In the genomic region with DNA sequence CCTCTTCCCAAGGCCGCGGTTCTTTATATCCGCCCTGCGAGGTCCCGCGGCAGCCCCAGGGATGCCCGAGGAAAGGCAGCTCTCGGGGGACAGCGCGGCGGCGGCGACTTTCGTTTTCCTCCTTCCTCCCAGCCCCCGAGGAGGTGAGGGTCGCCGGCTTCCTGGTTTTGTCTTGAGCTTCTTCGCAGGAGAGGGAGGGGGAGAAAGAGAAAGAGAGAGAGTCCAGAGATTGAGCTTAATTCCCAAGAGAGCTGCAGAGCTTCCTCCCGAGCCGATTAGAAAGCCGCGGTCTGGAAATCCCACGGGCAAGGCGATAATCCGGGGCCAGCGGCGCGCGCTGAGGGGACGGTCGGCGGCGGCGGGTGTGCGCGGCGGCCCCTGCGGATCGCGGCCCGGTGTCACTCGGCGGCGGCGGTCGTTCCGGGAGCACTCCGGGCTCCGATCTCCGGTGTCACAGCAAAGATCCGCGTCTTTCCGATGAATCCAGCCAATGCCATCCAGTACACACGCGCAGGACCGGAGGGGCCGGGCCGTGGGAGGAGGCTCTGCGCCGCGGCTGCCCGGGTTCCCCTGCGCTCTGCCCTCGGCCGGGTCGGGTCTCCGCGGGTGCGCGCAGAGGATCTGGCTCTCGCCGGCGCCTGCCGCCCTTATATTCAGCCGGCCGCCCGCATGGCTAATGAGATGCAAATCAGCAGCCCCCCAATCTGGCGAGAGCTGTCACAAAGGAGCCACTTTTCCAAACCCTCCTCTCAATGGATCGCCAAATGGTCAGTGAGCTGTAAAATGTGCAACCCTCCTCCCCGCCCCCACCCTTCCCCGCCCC, we compare ENCODE assay signal across 8 cellular contexts. TPM values are rescaled to one million over a fixed set of nuclear protein-coding genes. Genes with fewer than 3 reads are reported as not detected.
DNase-seq lines count a peak whose midpoint lies in the region; ATAC-seq and TF ChIP-seq lines count a peak whose summit lies in the region.

Gene DLL1, minus strand, starts transcription at position 773 of the 823 bp plus-strand sequence. CDS start 939 bp downstream, outside the sequence.

- no peak within 1 kb of the TSS for H3K27ac ChIP-seq in thymus (ENCODE audit: low read depth)

- peaks cover 81% of the 10 kb centered on the region for H3K27me3 ChIP-seq in thymus (ENCODE audit: control insufficient read depth, insufficient read depth)

- no peaks in the 10 kb centered on the region for H3K9me3 Mint-ChIP-seq in activated CD4-positive, alpha-beta T cell treated with anti-CD3 and anti-CD28 coated beads, Interleukin-2, amount 10 ng/mL, durations not matched to agents 7 days and 5 days

- peaks cover 76% of the 10 kb centered on the region for H3K27me3 Mint-ChIP-seq in activated CD4-positive, alpha-beta T cell treated with anti-CD3 and anti-CD28 coated beads, Interleukin-2, amount 10 ng/mL, durations not matched to agents 7 days and 5 days

- under 1% methylated on average over 81 of the region's 81 CpGs for WGBS in thymus

- peaks cover 11% of the 10 kb centered on the region for H3K4me1 ChIP-seq in thymus (ENCODE audit: control insufficient read depth, insufficient read depth, low read length)

- H3K27ac Mint-ChIP-seq in activated CD4-positive, alpha-beta T cell treated with anti-CD3 and anti-CD28 coated beads, Interleukin-2, amount 10 ng/mL, durations not matched to agents 7 days and 5 days, result peak within 1 kb of the TSS; percentile 47

- H3K9me3 ChIP-seq in thymus (ENCODE audit: control insufficient read depth), result no peaks in the 10 kb centered on the region

- POLR2A ChIA-PET in activated CD4-positive, alpha-beta T cell treated with anti-CD3 and anti-CD28 coated beads, Interleukin-2, amount 10 ng/mL, durations not matched to agents 7 days and 5 days (lab: Charles Lee), result no interaction called here

- peak; percentile 43 for DNase-seq in NCI-H128 (lab: John Stamatoyannopoulos, UW; ENCODE audit: unreplicated experiment)
- DNase-seq in activated CD4-positive, alpha-beta T cell treated with anti-CD3 and anti-CD28 coated beads, Interleukin-2, amount 10 ng/mL, durations not matched to agents 7 days and 5 days, result peak; percentile 28
- peak; percentile 57 for DNase-seq in epithelial cell of esophagus (ENCODE audit: low read depth)
- DNase-seq in midbrain (lab: John Stamatoyannopoulos, UW), result peak; percentile 84

- H3K4me3 ChIP-seq in GM12875 (ENCODE audit: low read depth, low read length) (peak within 1 kb of the TSS; percentile 50), epithelial cell of esophagus (ENCODE audit: low read length) (peak within 1 kb of the TSS; percentile 72), thymus (ENCODE audit: low read length) (peak within 1 kb of the TSS; percentile 75)

- no peak for ATAC-seq in HG03135 (IDR thresholded peaks at IDR 0.05; ENCODE audit: unreplicated experiment)
- no peak for ATAC-seq in HG03175 (IDR thresholded peaks at IDR 0.05; ENCODE audit: unreplicated experiment)

- TF ChIP-seq CTCF in GM12875 (IDR thresholded peaks at IDR 0.05; ENCODE audit: borderline replicate concordance, insufficient read depth, low read depth, low read length), result no peak
- no peak for TF ChIP-seq CTCF in epithelial cell of esophagus (IDR thresholded peaks at IDR 0.05; ENCODE audit: insufficient read depth, low read depth, low read length, missing control alignments)

- peaks cover 45% of the 10 kb centered on the region for H3K4me1 Mint-ChIP-seq in activated CD4-positive, alpha-beta T cell treated with anti-CD3 and anti-CD28 coated beads, Interleukin-2, amount 10 ng/mL, durations not matched to agents 7 days and 5 days

- H3K36me3 ChIP-seq in thymus (ENCODE audit: control insufficient read depth, insufficient read depth), result no peaks in the 10 kb centered on the region

- CTCF ChIA-PET in activated CD4-positive, alpha-beta T cell treated with anti-CD3 and anti-CD28 coated beads, Interleukin-2, amount 10 ng/mL, durations not matched to agents 7 days and 5 days (lab: Charles Lee), result interaction anchor here (1.2 kb wide), 1 partner anchor 15 kb away, joined by 4 read pairs; no protein-coding TSS in a partner anchor

- H3K4me3 Mint-ChIP-seq in activated CD4-positive, alpha-beta T cell treated with anti-CD3 and anti-CD28 coated beads, Interleukin-2, amount 10 ng/mL, durations not matched to agents 7 days and 5 days, result peak within 1 kb of the TSS; percentile 77

- H3K36me3 Mint-ChIP-seq in activated CD4-positive, alpha-beta T cell treated with anti-CD3 and anti-CD28 coated beads, Interleukin-2, amount 10 ng/mL, durations not matched to agents 7 days and 5 days (ENCODE audit: low read depth), result peaks cover 2% of the 10 kb centered on the region

RNA-seq across cellular contexts. Expression of gene DLL1, which starts in this region (rescaled TPM):
- under 1 TPM; 0.55 to 0.58 TPM for total RNA-seq in activated CD4-positive, alpha-beta T cell treated with anti-CD3 and anti-CD28 coated beads, Interleukin-2, amount 10 ng/mL, durations not matched to agents 7 days and 5 days
- polyA plus RNA-seq in thymus, result 5.7 TPM

Comparison
In these comparisons a context has a peak if more than half of its experiments do, and no peak if none do; other contexts are left out.
1. Peak in DNase-seq in activated CD4-positive, alpha-beta T cell treated with anti-CD3 and anti-CD28 coated beads, Interleukin-2, amount 10 ng/mL, durations not matched to agents 7 days and 5 days; RNA of the gene not detected or under 1 TPM.
2. DNase-seq: peak in every context shown above with its lines; median percentile 84 in midbrain; 57 in epithelial cell of esophagus; 43 in NCI-H128; 28 in activated CD4-positive, alpha-beta T cell treated with anti-CD3 and anti-CD28 coated beads, Interleukin-2, amount 10 ng/mL, durations not matched to agents 7 days and 5 days.